ENCODE assay signal across 15 cellular contexts in genomic region chrY:21242793-21243192, GRCh38.
DNase-seq lines count a peak whose midpoint lies in the region; ATAC-seq and TF ChIP-seq lines count a peak whose summit lies in the region.
"Had no signal": no experiment of that assay in that cellular context is flagged by ENCODE, and none has a peak within 500 bp of the region (broad histone marks: within the 10 kb centered on the region; RNA-seq: fewer than 3 reads in every experiment).

No MANE protein-coding gene starts in this region.

- intact Hi-C loops in activated naive CD4-positive, alpha-beta T cell treated with anti-CD3 and anti-CD28 coated beads for 36 hours (cut with micrococcal nuclease), result loop anchor here (2.0 to 10.0 kb wide), 6 partner anchors 14 to 1500 kb away; partner anchors contain the start of gene KDM5D
- intact Hi-C loops in CD8-positive, alpha-beta T cell (cut with DNase I, micrococcal nuclease), result no loop called here
- intact Hi-C loops in activated CD4-positive, alpha-beta memory T cell treated with anti-CD3 and anti-CD28 coated beads for 36 hours (cut with micrococcal nuclease), result loop anchor here (5.0 to 10.0 kb wide), 2 partner anchors 220 to 428 kb away; no protein-coding TSS in a partner anchor

- no peak for ATAC-seq in CD8-positive, alpha-beta T cell
- ATAC-seq in memory B cell (ENCODE audit: low read depth), result no peak

- no peak overlapping the region for H3K27ac ChIP-seq in CD8-positive, alpha-beta T cell (ENCODE audit: low read depth, low read length)

- peaks cover 63% of the 10 kb centered on the region for H3K4me1 Mint-ChIP-seq in activated naive CD4-positive, alpha-beta T cell treated with anti-CD3 and anti-CD28 coated beads for 36 hours (ENCODE audit: low read depth)
- peaks cover 38% of the 10 kb centered on the region for H3K4me1 Mint-ChIP-seq in CD8-positive, alpha-beta T cell (ENCODE audit: low read depth)
- H3K4me1 Mint-ChIP-seq in activated CD4-positive, alpha-beta memory T cell treated with anti-CD3 and anti-CD28 coated beads for 36 hours (ENCODE audit: low read depth), result peaks cover 54% of the 10 kb centered on the region
- peaks cover 18% of the 10 kb centered on the region for H3K4me1 Mint-ChIP-seq in memory B cell

- H3K4me3 Mint-ChIP-seq in activated naive CD4-positive, alpha-beta T cell treated with anti-CD3 and anti-CD28 coated beads for 36 hours, result no peak overlapping the region
- H3K4me3 Mint-ChIP-seq in CD8-positive, alpha-beta T cell, result no peak overlapping the region
- no peak overlapping the region for H3K4me3 Mint-ChIP-seq in activated CD4-positive, alpha-beta memory T cell treated with anti-CD3 and anti-CD28 coated beads for 36 hours
- no peak overlapping the region for H3K4me3 Mint-ChIP-seq in memory B cell

- peaks cover 5% of the 10 kb centered on the region for H3K9me3 Mint-ChIP-seq in activated naive CD4-positive, alpha-beta T cell treated with anti-CD3 and anti-CD28 coated beads for 36 hours
- H3K9me3 Mint-ChIP-seq in CD8-positive, alpha-beta T cell, result no peaks in the 10 kb centered on the region
- no peaks in the 10 kb centered on the region for H3K9me3 Mint-ChIP-seq in activated CD4-positive, alpha-beta memory T cell treated with anti-CD3 and anti-CD28 coated beads for 36 hours
- H3K9me3 Mint-ChIP-seq in memory B cell, result peaks cover 2% of the 10 kb centered on the region

- H3K27me3 Mint-ChIP-seq in activated naive CD4-positive, alpha-beta T cell treated with anti-CD3 and anti-CD28 coated beads for 36 hours (ENCODE audit: low read depth), result no peaks in the 10 kb centered on the region
- no peaks in the 10 kb centered on the region for H3K27me3 Mint-ChIP-seq in CD8-positive, alpha-beta T cell (ENCODE audit: low read depth)
- no peaks in the 10 kb centered on the region for H3K27me3 Mint-ChIP-seq in activated CD4-positive, alpha-beta memory T cell treated with anti-CD3 and anti-CD28 coated beads for 36 hours
- no peaks in the 10 kb centered on the region for H3K27me3 Mint-ChIP-seq in memory B cell

- H3K4me3 ChIP-seq in CD8-positive, alpha-beta T cell (ENCODE audit: low read depth, low read length), result no peak overlapping the region

- peaks cover 39% of the 10 kb centered on the region for H3K4me1 ChIP-seq in CD8-positive, alpha-beta T cell (ENCODE audit: insufficient read depth, low read length)

- DNase-seq in activated naive CD4-positive, alpha-beta T cell treated with anti-CD3 and anti-CD28 coated beads for 36 hours, result no peak
- no peak for DNase-seq in activated naive CD4-positive, alpha-beta T cell treated with Interleukin-2 at 50 U/mL for 16 hours
- no peak for DNase-seq in CD8-positive, alpha-beta T cell
- DNase-seq in activated CD4-positive, alpha-beta memory T cell treated with anti-CD3 and anti-CD28 coated beads for 36 hours, result no peak
- DNase-seq in memory B cell (ENCODE audit: low spot score in 2 of 2), result no peak
- no peak for DNase-seq in NCI-H345 treated with DMSO at 0.1 percent for 48 hours (lab: John Stamatoyannopoulos, UW; ENCODE audit: unreplicated experiment)
- DNase-seq in NOMO-1 treated with dmso at 0.1 percent for 144 hours (lab: John Stamatoyannopoulos, UW; ENCODE audit: unreplicated experiment), result no peak
- no peak for DNase-seq in pons (ENCODE audit: low spot score)
- DNase-seq: C1 segment of cervical spinal cord, DND-41, NCI-H1105 treated with DMSO at 0.1 percent for 48 hours, NCI-H1694, NCI-H510A, NCI-H774, SHP77 treated with DMSO at 0.1 percent for 48 hours had no signal

- H3K27me3 ChIP-seq in CD8-positive, alpha-beta T cell (ENCODE audit: insufficient read depth, low read length), result no peaks in the 10 kb centered on the region

- peaks cover 5% of the 10 kb centered on the region for H3K36me3 Mint-ChIP-seq in activated naive CD4-positive, alpha-beta T cell treated with anti-CD3 and anti-CD28 coated beads for 36 hours (ENCODE audit: low read depth)
- peaks cover 6% of the 10 kb centered on the region for H3K36me3 Mint-ChIP-seq in CD8-positive, alpha-beta T cell
- peaks cover 13% of the 10 kb centered on the region for H3K36me3 Mint-ChIP-seq in activated CD4-positive, alpha-beta memory T cell treated with anti-CD3 and anti-CD28 coated beads for 36 hours
- H3K36me3 Mint-ChIP-seq in memory B cell, result peaks cover 16% of the 10 kb centered on the region

- POLR2A ChIA-PET in CD8-positive, alpha-beta T cell (lab: Charles Lee), result no interaction called here
- POLR2A ChIA-PET in activated CD4-positive, alpha-beta memory T cell treated with anti-CD3 and anti-CD28 coated beads for 36 hours (lab: Charles Lee), result no interaction called here

- no peaks in the 10 kb centered on the region for H3K9me3 ChIP-seq in CD8-positive, alpha-beta T cell (ENCODE audit: low read length)

- CTCF ChIA-PET in activated naive CD4-positive, alpha-beta T cell treated with anti-CD3 and anti-CD28 coated beads for 36 hours (lab: Charles Lee), result no interaction called here
- CTCF ChIA-PET in CD8-positive, alpha-beta T cell (lab: Charles Lee), result no interaction called here
- CTCF ChIA-PET in activated CD4-positive, alpha-beta memory T cell treated with anti-CD3 and anti-CD28 coated beads for 36 hours (lab: Charles Lee), result no interaction called here

- H3K36me3 ChIP-seq in CD8-positive, alpha-beta T cell (ENCODE audit: insufficient read depth, low read length), result no peaks in the 10 kb centered on the region

- no peak for TF ChIP-seq CTCF in CD8-positive, alpha-beta T cell (IDR thresholded peaks at IDR 0.05)

- H3K27ac Mint-ChIP-seq in activated naive CD4-positive, alpha-beta T cell treated with anti-CD3 and anti-CD28 coated beads for 36 hours, result peak overlapping the region; percentile 85
- H3K27ac Mint-ChIP-seq in CD8-positive, alpha-beta T cell, result peak overlapping the region; percentile 97
- peak overlapping the region; percentile 93 for H3K27ac Mint-ChIP-seq in activated CD4-positive, alpha-beta memory T cell treated with anti-CD3 and anti-CD28 coated beads for 36 hours
- peak overlapping the region; percentile 98 for H3K27ac Mint-ChIP-seq in memory B cell

Comparison
In these comparisons a context has a peak if more than half of its experiments do, and no peak if none do; other contexts are left out.
1. intact Hi-C loops: an anchor here in activated naive CD4-positive, alpha-beta T cell treated with anti-CD3 and anti-CD28 coated beads for 36 hours (2.0 to 10.0 kb wide) and activated CD4-positive, alpha-beta memory T cell treated with anti-CD3 and anti-CD28 coated beads for 36 hours (5.0 to 10.0 kb wide); none called in CD8-positive, alpha-beta T cell.